1 cellular context compared by ENCODE assay signal in genomic region chr1:5836776-5837440, GRCh38.
TF ChIP-seq lines count a peak whose summit lies in the region.

No MANE protein-coding gene starts in this region.

TF ChIP-seq in H1, 55 proteins besides CTCF, POLR2A, EP300 and RAD21:
- TF ChIP-seq SP1 (IDR thresholded peaks at IDR 0.05; ENCODE audit: low read depth, low read length) (no peak), CTBP2 (IDR thresholded peaks at IDR 0.05; ENCODE audit: borderline replicate concordance, insufficient read depth, insufficient read length, low read length) (no peak), KDM5A (IDR thresholded peaks at IDR 0.05; ENCODE audit: low read length) (no peak), TAF1 (IDR thresholded peaks at IDR 0.05; ENCODE audit: low read depth, low read length) (no peak)
